In the genomic region with DNA sequence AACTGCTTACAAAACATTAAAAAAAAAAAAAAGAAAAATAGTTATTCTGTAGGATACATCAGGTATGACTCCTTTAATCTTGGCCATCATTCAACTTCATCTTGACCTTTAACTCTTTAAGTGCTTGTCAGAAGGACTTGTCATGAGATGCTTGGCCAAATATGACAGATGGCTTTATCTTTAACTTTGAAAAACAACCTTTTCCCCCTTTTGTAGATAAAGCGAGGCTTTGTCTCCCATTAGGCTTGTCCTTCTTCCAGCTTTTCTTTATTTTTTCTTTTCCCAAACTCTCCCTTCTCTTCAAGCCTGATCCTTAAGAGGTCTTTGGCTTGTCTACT, we compare ENCODE assay signal across 1 cellular context.
TF ChIP-seq lines count a peak whose summit lies in the region.

No MANE protein-coding gene starts in this region.

TF ChIP-seq in A549, 52 proteins besides CTCF, POLR2A, EP300 and RAD21 (continued from another document):
- TF ChIP-seq MAX (IDR thresholded peaks at IDR 0.05) (no peak), HOXA7 (CRISPR knock-in tag; IDR thresholded peaks at IDR 0.05) (no peak), CBX8 (IDR thresholded peaks at IDR 0.05) (no peak), KDM5A (IDR thresholded peaks at IDR 0.05) (no peak), GATA3 (IDR thresholded peaks at IDR 0.05; ENCODE audit: borderline replicate concordance) (no peak), HMGXB4 (CRISPR knock-in tag; IDR thresholded peaks at IDR 0.05; ENCODE audit: borderline replicate concordance) (no peak), REST (IDR thresholded peaks at IDR 0.05) (no peak), HES2 (IDR thresholded peaks at IDR 0.05) (no peak)
